In genomic region chr2:29115797-29116781, GRCh38 we compare ENCODE assay signal across 8 cellular contexts. TPM values are rescaled to one million over a fixed set of nuclear protein-coding genes. Genes with fewer than 3 reads are reported as not detected.
A peak's percentile ranks its signal among the peaks of the same experiment; 100 is the strongest.
DNase-seq lines count a peak whose midpoint lies in the region; ATAC-seq and TF ChIP-seq lines count a peak whose summit lies in the region.

No MANE protein-coding gene starts in this region.

- ATAC-seq in Right ventricle myocardium inferior (peak; percentile 34), HG03108 (IDR thresholded peaks at IDR 0.05; ENCODE audit: unreplicated experiment) (peak; percentile 15), heart left ventricle (peak; percentile 6 to 47 (median 24)), upper lobe of right lung (peak; percentile 19)

- H3K4me3 ChIP-seq in heart left ventricle (peak overlapping the region; percentile 48 to 92 (median 74)), trophoblast cell (ENCODE audit: low read depth, low read length) (peak overlapping the region; percentile 63), upper lobe of right lung (peak overlapping the region; percentile 70)

- H4K8ac ChIP-seq in trophoblast cell (ENCODE audit: low read depth, low read length): no peak overlapping the region

- H3K4ac ChIP-seq in trophoblast cell (ENCODE audit: low read depth, low read length): no peak overlapping the region

- H3K23ac ChIP-seq in trophoblast cell (ENCODE audit: low read length): no peak overlapping the region

- H3K18ac ChIP-seq in trophoblast cell (ENCODE audit: low read length): no peak overlapping the region

- H3K9ac ChIP-seq in trophoblast cell (ENCODE audit: low read length): no peak overlapping the region

- TF ChIP-seq POLR2A in heart left ventricle (IDR thresholded peaks at IDR 0.05): no peak

- peak overlapping the region; percentile 88 for H3K4me2 ChIP-seq in trophoblast cell (ENCODE audit: low read length)

- peaks cover 0 to 64% (median 18%) of the 10 kb centered on the region in 12 donors for H3K4me1 ChIP-seq in heart left ventricle
- H3K4me1 ChIP-seq in trophoblast cell (ENCODE audit: control insufficient read depth in 1 of 2, insufficient read depth in 2 of 2, low read length in 2 of 2): peaks cover 0 to 4% of the 10 kb centered on the region in 2 experiments
- H3K4me1 ChIP-seq in upper lobe of right lung: peaks cover 32% of the 10 kb centered on the region

- H3K9me3 ChIP-seq in heart left ventricle (no peaks in the 10 kb centered on the region), trophoblast cell (ENCODE audit: insufficient read depth, low read depth, low read length) (peaks cover 4% of the 10 kb centered on the region), upper lobe of right lung (no peaks in the 10 kb centered on the region)

- 8 to 28% (median 11%) methylated on average over 17 to 53 of the region's 53 CpGs for WGBS in heart left ventricle, 4 donors
- no CpG with 5 or more reads among the region's 53 CpGs for WGBS in trophoblast cell (ENCODE audit: extremely low coverage, insufficient coverage, insufficient read length)

- no peak overlapping the region for H3K14ac ChIP-seq in trophoblast cell (ENCODE audit: low read length)

- no peak overlapping the region for H4K91ac ChIP-seq in trophoblast cell (ENCODE audit: low read depth, low read length)

- no peaks in the 10 kb centered on the region for H3K36me3 ChIP-seq in heart left ventricle
- H3K36me3 ChIP-seq in trophoblast cell (ENCODE audit: control insufficient read depth in 1 of 2, insufficient read depth in 2 of 2, low read length in 2 of 2): no peaks in the 10 kb centered on the region
- H3K36me3 ChIP-seq in upper lobe of right lung: no peaks in the 10 kb centered on the region

- intact Hi-C loops in Right ventricle myocardium inferior (cut with DNase I) (loop anchor here (5.0 kb wide), 1 partner anchor 99 kb away; no protein-coding TSS in a partner anchor), cardiac septum (cut with DNase I) (loop anchor here (5.0 kb wide), 1 partner anchor 104 kb away; no protein-coding TSS in a partner anchor), heart left ventricle (cut with DNase I) (loop anchor here in 5 of 10 donors (2.0 to 10.0 kb wide), 6 partner anchors 44 to 159 kb away; partner anchors contain the start of gene PCARE (in 1 of the 5)), upper lobe of right lung (cut with DNase I) (no loop called here)

- peaks cover 1% of the 10 kb centered on the region for H3K79me2 ChIP-seq in trophoblast cell (ENCODE audit: control insufficient read depth, insufficient read depth, low read length, poor library complexity)

- no peak overlapping the region for H2BK120ac ChIP-seq in trophoblast cell (ENCODE audit: insufficient read depth, low read length, poor library complexity)

- H3K27me3 ChIP-seq in heart left ventricle: peaks cover 0 to 3% (median 0%) of the 10 kb centered on the region in 9 donors
- H3K27me3 ChIP-seq in trophoblast cell (ENCODE audit: insufficient read depth, low read length): peaks cover 26% of the 10 kb centered on the region
- no peaks in the 10 kb centered on the region for H3K27me3 ChIP-seq in upper lobe of right lung

- DNase-seq in Right ventricle myocardium inferior (ENCODE audit: missing footprints): peak; percentile 89
- no peak for DNase-seq in cardiac septum (ENCODE audit: low spot score)
- peak; percentile 70 for DNase-seq in SK-N-DZ (ENCODE audit: low spot score)
- DNase-seq in activated naive CD8-positive, alpha-beta T cell treated with anti-CD3 and anti-CD28 coated beads, Interleukin-2, amount 50 U/mL, for 16 hours (ENCODE audit: low read depth, low spot score): peak; percentile 26
- peak; percentile 25 to 72 (median 54) for DNase-seq in heart left ventricle
- peak; percentile 95 to 97 for DNase-seq in trophoblast cell
- DNase-seq in upper lobe of right lung: peak; percentile 91

- TF ChIP-seq CTCF in heart left ventricle (IDR thresholded peaks at IDR 0.05): no peak
- TF ChIP-seq CTCF in upper lobe of right lung (IDR thresholded peaks at IDR 0.05): no peak

- peak overlapping the region; percentile 43 to 94 (median 80) for H3K27ac ChIP-seq in heart left ventricle
- no peak overlapping the region for H3K27ac ChIP-seq in trophoblast cell (ENCODE audit: low read depth, low read length)
- H3K27ac ChIP-seq in upper lobe of right lung: peak overlapping the region; percentile 92

- no peak overlapping the region for H4K12ac ChIP-seq in trophoblast cell (ENCODE audit: low read depth, low read length)

- peak overlapping the region; percentile 40 for H2AFZ ChIP-seq in trophoblast cell (ENCODE audit: insufficient read depth, low read length, poor library complexity)

- H2BK5ac ChIP-seq in trophoblast cell (ENCODE audit: low read depth, low read length, poor library complexity): no peak overlapping the region

- H2AK5ac ChIP-seq in trophoblast cell (ENCODE audit: low read length): no peak overlapping the region

- no peaks in the 10 kb centered on the region for H3K79me1 ChIP-seq in trophoblast cell (ENCODE audit: low read length)

- no peak overlapping the region for H2BK12ac ChIP-seq in trophoblast cell (ENCODE audit: low read length)

RNA-seq across cellular contexts. Expression of gene CLIP4, which starts 0.9 kb away (rescaled TPM):
- 26.2 TPM for total RNA-seq in Right ventricle myocardium inferior
- 33.0 TPM for total RNA-seq in cardiac septum
- polyA plus RNA-seq in SK-N-DZ (2014; cell fraction: cytosol; rRNA removed): 5.6 and 6.4 TPM in 2 replicates
- 14.9 and 24.1 TPM in 2 replicates for polyA plus RNA-seq in SK-N-DZ (2014; cell fraction: nucleus; rRNA removed)
- 10 to 100 TPM; 33.4 to 57.4 (median 43.2) TPM for total RNA-seq in heart left ventricle
- polyA plus RNA-seq in heart left ventricle: 10 to 100 TPM in 1 of 2 donors, 1 to 10 TPM in 1; 9.6 to 20.8 TPM
- 0.67 and 0.81 TPM in 2 replicates for polyA plus RNA-seq in trophoblast cell (2013)
- 61.1 TPM for total RNA-seq in upper lobe of right lung

RNA-seq across cellular contexts. Expression of gene PCARE, which starts 41.8 kb away (rescaled TPM):
- total RNA-seq in Right ventricle myocardium inferior (0.51 TPM), cardiac septum (0.11 TPM), heart left ventricle (1 to 10 TPM in 4 of 9 donors, under 1 TPM in 5; 0.61 to 2.4 (median 0.87) TPM), upper lobe of right lung (0.55 TPM)
- polyA plus RNA-seq in SK-N-DZ (2014; cell fraction: cytosol; rRNA removed): not detected in 2 replicates
- not detected in 2 replicates for polyA plus RNA-seq in SK-N-DZ (2014; cell fraction: nucleus; rRNA removed)
- 1 to 10 TPM in 1 of 2 donors, under 1 TPM in 1; 0.10 to 1.6 TPM for polyA plus RNA-seq in heart left ventricle
- under 0.01 TPM in 1 of 2 replicates, not detected in the other for polyA plus RNA-seq in trophoblast cell (2013)
